In the genomic region with DNA sequence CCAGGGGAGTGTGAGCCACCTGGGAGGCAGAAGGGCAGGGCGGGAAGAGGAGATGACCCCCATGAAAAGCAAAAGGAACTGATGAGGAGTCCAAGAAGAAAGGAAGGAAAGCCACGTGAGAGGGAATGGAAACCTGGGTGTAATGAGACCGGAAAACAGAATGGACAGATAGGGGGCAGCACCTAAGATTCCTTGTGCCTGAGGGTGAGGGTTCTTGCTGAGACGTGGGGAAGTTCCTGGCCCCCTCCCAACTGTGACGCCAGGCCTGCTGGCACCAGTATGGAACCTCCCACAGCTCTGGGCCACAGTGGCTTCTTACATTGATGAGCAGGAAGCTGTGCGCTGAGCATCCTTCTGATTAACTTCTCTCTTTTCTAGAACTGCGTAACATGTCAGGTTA, we compare ENCODE assay signal across 10 cellular contexts. TPM values are rescaled to one million over a fixed set of nuclear protein-coding genes. Genes with fewer than 3 reads are reported as not detected.
DNase-seq lines count a peak whose midpoint lies in the region; ATAC-seq and TF ChIP-seq lines count a peak whose summit lies in the region.
"Had no signal": no experiment of that assay in that cellular context is flagged by ENCODE, and none has a peak within 500 bp of the region (broad histone marks: within the 10 kb centered on the region; RNA-seq: fewer than 3 reads in every experiment).

No MANE protein-coding gene starts in this region.

- TF ChIP-seq POLR2A in adrenal gland (IDR thresholded peaks at IDR 0.05): no peak

- H3K4me1 ChIP-seq in cardiac muscle cell (ENCODE audit: low read depth): no peaks in the 10 kb centered on the region
- no peaks in the 10 kb centered on the region for H3K4me1 ChIP-seq in adrenal gland (replicated peaks in 1 of 2)
- H3K4me1 ChIP-seq in tibial artery: no peaks in the 10 kb centered on the region

- ATAC-seq in Right ventricle myocardium inferior: no peak
- ATAC-seq in GM18873 (IDR thresholded peaks at IDR 0.05; ENCODE audit: low FRiP score, unreplicated experiment): no peak
- no peak for ATAC-seq in GM18519 (IDR thresholded peaks at IDR 0.05; ENCODE audit: low FRiP score, unreplicated experiment)

- TF ChIP-seq CTCF in cardiac muscle cell (IDR thresholded peaks at IDR 0.05; ENCODE audit: low read depth, low read length) (peak; percentile 28), adrenal gland (IDR thresholded peaks at IDR 0.05) (peak in 1 of 6 experiments; percentile 17), tibial artery (IDR thresholded peaks at IDR 0.05) (no peak)

- H3K4me3 ChIP-seq in cardiac muscle cell (no peak overlapping the region), adrenal gland (no peak overlapping the region), tibial artery (no peak overlapping the region)
- H3K4me3 ChIP-seq: BLaER1 treated with 17β-estradiol and CSF1 and Interleukin-3, amounts not matched to agents 10 nM and 100 nM had no signal

- DNase-seq in cardiac muscle cell (ENCODE audit: low read depth in 1 of 2, low spot score in 1 of 2): peak in 1 of 2 donors; percentile 78
- DNase-seq in Right ventricle myocardium inferior (ENCODE audit: missing footprints): no peak
- DNase-seq in adrenal gland: peak in 4 of 7 donors; percentile 24 to 56 (median 44)
- peak; percentile 49 for DNase-seq in iPS-NIHi11 (ENCODE audit: low spot score)
- peak; percentile 42 to 61 for DNase-seq in tibial artery
- DNase-seq in RPMI8226: no peak
- DNase-seq: stimulated activated CD4-positive, alpha-beta T cell treated with anti-CD3 and anti-CD28 coated beads, Interleukin-2, amount 100 ng/mL, for 48 hours had no signal

- 72 to 77% (median 74%) methylated on average over 7 of the region's 7 CpGs for WGBS in adrenal gland, 4 donors

- no peaks in the 10 kb centered on the region for H3K27me3 ChIP-seq in cardiac muscle cell
- H3K27me3 ChIP-seq in adrenal gland: no peaks in the 10 kb centered on the region
- H3K27me3 ChIP-seq in tibial artery: no peaks in the 10 kb centered on the region
- H3K27me3 ChIP-seq: BLaER1 treated with 17β-estradiol and CSF1 and Interleukin-3, amounts not matched to agents 10 nM and 100 nM had no signal

- no peak overlapping the region for H3K27ac ChIP-seq in cardiac muscle cell
- no peak overlapping the region for H3K27ac ChIP-seq in adrenal gland
- no peak overlapping the region for H3K27ac ChIP-seq in tibial artery
- H3K27ac ChIP-seq: BLaER1 treated with 17β-estradiol and CSF1 and Interleukin-3, amounts not matched to agents 10 nM and 100 nM had no signal

- intact Hi-C loops in Right ventricle myocardium inferior (cut with DNase I) (no loop called here), adrenal gland (cut with DNase I) (no loop called here), tibial artery (cut with DNase I; ENCODE audit: low total_unique reads) (no loop called here)

- H3K36me3 ChIP-seq in cardiac muscle cell (no peaks in the 10 kb centered on the region), adrenal gland (replicated peaks in 1 of 2) (peaks cover 0 to 7% of the 10 kb centered on the region in 2 donors), tibial artery (peaks cover 0 to 49% (median 18%) of the 10 kb centered on the region in 3 donors)

- no peaks in the 10 kb centered on the region for H3K9me3 ChIP-seq in cardiac muscle cell (ENCODE audit: low read depth)
- H3K9me3 ChIP-seq in adrenal gland (replicated peaks in 1 of 3): no peaks in the 10 kb centered on the region
- H3K9me3 ChIP-seq in tibial artery: no peaks in the 10 kb centered on the region
- H3K9me3 ChIP-seq: BLaER1 treated with 17β-estradiol and CSF1 and Interleukin-3, amounts not matched to agents 10 nM and 100 nM had no signal

RNA-seq across cellular contexts. Expression of a gene that starts 30.8 kb away (rescaled TPM):
- total RNA-seq in cardiac muscle cell: 68.1 and 73.7 TPM in 2 replicates
- polyA plus RNA-seq in cardiac muscle cell: 64.2 and 75.8 TPM in 2 replicates
- total RNA-seq in Right ventricle myocardium inferior: 67.5 TPM
- 10 to 100 TPM; 13.6 to 58.4 (median 26.0) TPM for total RNA-seq in adrenal gland
- polyA plus RNA-seq in adrenal gland: 10 to 100 TPM in 2 of 3 donors, 1 to 10 TPM in 1; 10.0 to 13.6 (median 11.7) TPM

Comparison
In these comparisons a context has a peak if more than half of its experiments do, and no peak if none do; other contexts are left out.
1. DNase-seq: peak in adrenal gland (4 of 7), iPS-NIHi11 (single experiment) and tibial artery (2 of 2); none in Right ventricle myocardium inferior (single experiment) and RPMI8226 (single experiment).